In genomic region chr10:79544926-79545325, GRCh38 we compare ENCODE assay signal across 9 cellular contexts. TPM values are rescaled to one million over a fixed set of nuclear protein-coding genes. Genes with fewer than 3 reads are reported as not detected.
"Had no signal": no experiment of that assay in that cellular context is flagged by ENCODE, and none has a peak within 500 bp of the region (broad histone marks: within the 10 kb centered on the region; RNA-seq: fewer than 3 reads in every experiment).

No MANE protein-coding gene starts in this region.

RNA-seq across cellular contexts. Expression of gene SFTPA2, which starts 15.3 kb away (rescaled TPM):
- total RNA-seq: OCI-LY7, PC-3, PC-9, Peyer's patch, RPMI7951, SJCRH30, SJSA1, SK-MEL-5 had no signal
- polyA plus RNA-seq: SK-N-SH had no signal
